Comparison of ENCODE assay signal across 10 cellular contexts in genomic region chr2:67974564-67975430, GRCh38.
DNase-seq lines count a peak whose midpoint lies in the region; ATAC-seq and TF ChIP-seq lines count a peak whose summit lies in the region.
"Had no signal": no experiment of that assay in that cellular context is flagged by ENCODE, and none has a peak within 500 bp of the region (broad histone marks: within the 10 kb centered on the region; RNA-seq: fewer than 3 reads in every experiment).

No MANE protein-coding gene starts in this region.

- TF ChIP-seq CTCF in A673 (conservative IDR thresholded peaks at IDR 0.05; ENCODE audit: low read depth, low read length): no peak
- no peak for TF ChIP-seq CTCF in lung (IDR thresholded peaks at IDR 0.05; ENCODE audit: control extremely low read depth, extremely low read depth)

- BruUV-seq in A673 (replicated peaks; lab: Mats Ljungman, UMichigan): no TSS peak

- H3K4me1 Mint-ChIP-seq in T-helper 2 cell treated with Interferon-gamma antibody and Interleukin-4, amounts not matched to agents 5 μg/mL and 100 μg/mL, for 36 hours (ENCODE audit: low read depth): no peaks in the 10 kb centered on the region

- DNase-seq in A673 (ENCODE audit: low spot score): peak; percentile 22
- peak; percentile 2 for DNase-seq in NCI-H1105 (lab: John Stamatoyannopoulos, UW)
- DNase-seq in caudate nucleus (lab: John Stamatoyannopoulos, UW): peak in 45 of 61 donors; percentile 2 to 75 (median 22)
- DNase-seq in lung (ENCODE audit: low spot score): peak; percentile 36
- no peak for DNase-seq in AG08395 (ENCODE audit: low spot score)
- DNase-seq in T-helper 2 cell treated with Interferon-gamma antibody and Interleukin-4, amounts not matched to agents 5 μg/mL and 100 μg/mL, for 36 hours (ENCODE audit: low spot score): no peak

- H3K27me3 Mint-ChIP-seq in T-helper 2 cell treated with Interferon-gamma antibody and Interleukin-4, amounts not matched to agents 5 μg/mL and 100 μg/mL, for 36 hours (ENCODE audit: low read depth): peaks cover 3% of the 10 kb centered on the region

- 19 to 20% methylated on average over 7 of the region's 7 CpGs for WGBS in lung, 2 donors

- no peak overlapping the region for H3K27ac ChIP-seq in A673 (ENCODE audit: low read depth, low read length, poor library complexity, severe bottlenecking)
- peak overlapping the region; percentile 45 for H3K27ac ChIP-seq in caudate nucleus (ENCODE audit: low read depth, low read length)
- H3K27ac ChIP-seq in lung (ENCODE audit: low read depth in 1 of 2, low read length in 1 of 2): no peak overlapping the region

- no peak overlapping the region for H3K4me3 Mint-ChIP-seq in T-helper 2 cell treated with Interferon-gamma antibody and Interleukin-4, amounts not matched to agents 5 μg/mL and 100 μg/mL, for 36 hours
- H3K4me3 Mint-ChIP-seq: stimulated activated naive CD8-positive, alpha-beta T cell treated with anti-CD3 and anti-CD28 coated beads, Interleukin-15, Interleukin-2, amounts not matched to agents 100 ng/mL and 50 ng/mL, for 24 hours had no signal

- H3K27me3 ChIP-seq in A673 (replicated peaks; ENCODE audit: insufficient read depth, low read depth, low read length, poor library complexity) (no peaks in the 10 kb centered on the region), lung (ENCODE audit: control insufficient read depth, insufficient read depth) (no peaks in the 10 kb centered on the region)
- H3K27me3 ChIP-seq: BLaER1 treated with 17β-estradiol and CSF1 and Interleukin-3, amounts not matched to agents 10 nM and 100 nM had no signal

- POLR2A ChIA-PET in A673 (lab: Charles Lee; ENCODE audit: low non-redundant PET): no interaction called here

- CTCF ChIA-PET in A673 (lab: Charles Lee): no interaction called here

- no peaks in the 10 kb centered on the region for H3K9me3 Mint-ChIP-seq in T-helper 2 cell treated with Interferon-gamma antibody and Interleukin-4, amounts not matched to agents 5 μg/mL and 100 μg/mL, for 36 hours
- H3K9me3 Mint-ChIP-seq: stimulated activated naive CD8-positive, alpha-beta T cell treated with anti-CD3 and anti-CD28 coated beads, Interleukin-15, Interleukin-2, amounts not matched to agents 100 ng/mL and 50 ng/mL, for 24 hours had no signal

- H3K36me3 ChIP-seq in A673 (ENCODE audit: insufficient read depth, low read length, poor library complexity, severe bottlenecking): no peaks in the 10 kb centered on the region
- H3K36me3 ChIP-seq in lung (ENCODE audit: control insufficient read depth in 2 of 2, insufficient read depth in 2 of 2, low read length in 2 of 2): no peaks in the 10 kb centered on the region
- H3K36me3 ChIP-seq: BLaER1 treated with 17β-estradiol and CSF1 and Interleukin-3, amounts not matched to agents 10 nM and 100 nM had no signal

- ATAC-seq in lung (ENCODE audit: insufficient read depth, low FRiP score): no peak
- no peak for ATAC-seq in HG03097 (IDR thresholded peaks at IDR 0.05; ENCODE audit: low FRiP score, unreplicated experiment)
- ATAC-seq in GM19324 (IDR thresholded peaks at IDR 0.05; ENCODE audit: low FRiP score, unreplicated experiment): no peak

- no peaks in the 10 kb centered on the region for H3K4me1 ChIP-seq in A673 (ENCODE audit: insufficient read depth, low read length, poor library complexity, severe bottlenecking)
- peaks cover 0 to 1% of the 10 kb centered on the region in 2 donors for H3K4me1 ChIP-seq in lung (ENCODE audit: control insufficient read depth in 2 of 2, insufficient read depth in 2 of 2, low read length in 2 of 2)

- no peaks in the 10 kb centered on the region for H3K9me3 ChIP-seq in A673 (ENCODE audit: low read depth, low read length, poor library complexity, severe bottlenecking)
- no peaks in the 10 kb centered on the region for H3K9me3 ChIP-seq in lung (ENCODE audit: control insufficient read depth in 2 of 2, insufficient read depth in 1 of 2, low read length in 1 of 2)
- H3K9me3 ChIP-seq: BLaER1 treated with 17β-estradiol and CSF1 and Interleukin-3, amounts not matched to agents 10 nM and 100 nM had no signal

- H3K36me3 Mint-ChIP-seq in T-helper 2 cell treated with Interferon-gamma antibody and Interleukin-4, amounts not matched to agents 5 μg/mL and 100 μg/mL, for 36 hours (ENCODE audit: low read depth): no peaks in the 10 kb centered on the region

- no peak overlapping the region for H3K27ac Mint-ChIP-seq in T-helper 2 cell treated with Interferon-gamma antibody and Interleukin-4, amounts not matched to agents 5 μg/mL and 100 μg/mL, for 36 hours
- H3K27ac Mint-ChIP-seq: stimulated activated naive CD8-positive, alpha-beta T cell treated with anti-CD3 and anti-CD28 coated beads, Interleukin-15, Interleukin-2, amounts not matched to agents 100 ng/mL and 50 ng/mL, for 24 hours had no signal

- intact Hi-C loops in A673 (cut with micrococcal nuclease; ENCODE audit: unreplicated experiment): no loop called here

- H3K4me3 ChIP-seq in A673 (ENCODE audit: low read depth, low read length, poor library complexity, severe bottlenecking) (no peak overlapping the region), lung (no peak overlapping the region)
- H3K4me3 ChIP-seq: BLaER1 treated with 17β-estradiol and CSF1 and Interleukin-3, amounts not matched to agents 10 nM and 100 nM had no signal

Comparison
In these comparisons a context has a peak if more than half of its experiments do, and no peak if none do; other contexts are left out.
1. DNase-seq: peak in A673 (single experiment), NCI-H1105 (single experiment), caudate nucleus (45 of 61) and lung (single experiment); none in AG08395 (single experiment) and T-helper 2 cell treated with Interferon-gamma antibody and Interleukin-4, amounts not matched to agents 5 μg/mL and 100 μg/mL, for 36 hours (single experiment).